Comparison of ENCODE assay signal across 28 cellular contexts in the genomic region with DNA sequence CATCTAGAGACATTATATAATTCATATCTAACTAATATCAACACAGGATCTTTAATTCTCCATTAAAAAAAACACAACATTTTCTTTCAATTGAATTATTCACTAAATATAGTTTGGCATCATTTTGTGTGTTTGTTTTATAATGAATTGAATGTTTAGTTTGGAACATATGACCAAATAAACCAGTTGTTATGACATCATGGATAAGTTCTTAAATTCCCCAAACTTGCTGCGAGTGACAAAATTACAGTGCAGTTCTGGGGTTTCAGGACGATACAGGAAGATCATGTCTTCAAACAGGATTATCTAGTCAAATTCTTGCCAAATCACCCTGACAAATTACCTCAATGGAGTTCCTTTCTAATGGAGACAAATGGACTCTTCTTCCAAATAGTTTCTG.
"Had no signal": no experiment of that assay in that cellular context is flagged by ENCODE, and none has a peak within 500 bp of the region (broad histone marks: within the 10 kb centered on the region; RNA-seq: fewer than 3 reads in every experiment).

No MANE protein-coding gene starts in this region.

- H3K27me3 Mint-ChIP-seq: stimulated activated naive B cell treated with anti-CD40 and anti-IgM and Interleukin-4, amounts not matched to agents 10 μg/mL and 1 μg/mL and 100 μg/mL, for 72 hours had no signal

- DNase-seq: hypothalamus; immature natural killer cell; left ventricle myocardium inferior; mesendoderm; naive B cell; natural killer cell; nephron progenitor cell; ovary; posterior cingulate gyrus; retina; right cardiac atrium; sigmoid colon; stimulated activated CD4-positive, alpha-beta T cell treated with anti-CD3 and anti-CD28 coated beads, Interleukin-1b, Interleukin-23, amount 100 ng/mL, for 48 hours; stimulated activated CD4-positive, alpha-beta T cell treated with anti-CD3 and anti-CD28 coated beads, Interleukin-2, amount 100 ng/mL, for 48 hours; stimulated activated CD4-positive, alpha-beta T cell treated with anti-CD3 and anti-CD28 coated beads, Interleukin-4, amount 100 ng/mL, for 4 hours; stimulated activated CD8-positive, alpha-beta memory T cell treated with anti-CD3 and anti-CD28 coated beads, Interleukin-4, amount 100 ng/mL, for 48 hours; stimulated activated naive B cell treated with anti-CD40 and anti-IgM and Interleukin-4, amounts not matched to agents 10 μg/mL and 1 μg/mL and 100 μg/mL, for 72 hours; stimulated activated naive CD8-positive, alpha-beta T cell treated with anti-CD3 and anti-CD28 coated beads, Interleukin-15, Interleukin-2, amounts not matched to agents 100 U/mL and 50 U/mL, for 24 hours; stomach; uterus had no signal

- H3K27me3 ChIP-seq: sigmoid colon, stomach, suprapubic skin, tibial nerve, uterus had no signal

- H3K9me3 Mint-ChIP-seq: mesothelial cell of epicardium, naive B cell, type B pancreatic cell had no signal

- H3K27ac ChIP-seq: left ventricle myocardium inferior, ovary, prostate gland, sigmoid colon, stomach, suprapubic skin, thoracic aorta, tibial nerve, uterus had no signal

- H3K4me3 ChIP-seq: left ventricle myocardium inferior, lung, ovary, prostate gland, sigmoid colon, smooth muscle cell, stomach, suprapubic skin, thoracic aorta, tibial nerve, uterus had no signal

- H3K9me3 ChIP-seq: left ventricle myocardium inferior, ovary, prostate gland, sigmoid colon, stomach, suprapubic skin, thoracic aorta, tibial nerve, uterus had no signal

- H3K4me1 Mint-ChIP-seq: immature natural killer cell; naive B cell; natural killer cell; stimulated activated naive B cell treated with anti-CD40 and anti-IgM and Interleukin-4, amounts not matched to agents 10 μg/mL and 1 μg/mL and 100 μg/mL, for 72 hours had no signal

- H3K4me2 ChIP-seq: smooth muscle cell had no signal

- H3K27ac Mint-ChIP-seq: immature natural killer cell; mesothelial cell of epicardium; naive B cell; natural killer cell; nephron progenitor cell; stimulated activated naive B cell treated with anti-CD40 and anti-IgM and Interleukin-4, amounts not matched to agents 10 μg/mL and 1 μg/mL and 100 μg/mL, for 72 hours; type B pancreatic cell had no signal

- ATAC-seq: natural killer cell; right cardiac atrium; stimulated activated naive B cell treated with anti-CD40 and anti-IgM and Interleukin-4, amounts not matched to agents 10 μg/mL and 1 μg/mL and 100 μg/mL, for 72 hours; stimulated activated naive CD8-positive, alpha-beta T cell treated with anti-CD3 and anti-CD28 coated beads, Interleukin-15, Interleukin-2, amounts not matched to agents 100 U/mL and 50 U/mL, for 24 hours had no signal

- H3K4me1 ChIP-seq: left ventricle myocardium inferior, prostate gland, sigmoid colon, suprapubic skin, tibial nerve, uterus had no signal

- H3K36me3 ChIP-seq: left ventricle myocardium inferior, ovary, prostate gland, sigmoid colon, stomach, suprapubic skin, thoracic aorta, tibial nerve, uterus had no signal

- H3K4me3 Mint-ChIP-seq: immature natural killer cell; mesothelial cell of epicardium; naive B cell; natural killer cell; nephron progenitor cell; stimulated activated naive B cell treated with anti-CD40 and anti-IgM and Interleukin-4, amounts not matched to agents 10 μg/mL and 1 μg/mL and 100 μg/mL, for 72 hours; type B pancreatic cell had no signal

- H3K36me3 Mint-ChIP-seq: immature natural killer cell; mesothelial cell of epicardium; naive B cell; natural killer cell; stimulated activated naive B cell treated with anti-CD40 and anti-IgM and Interleukin-4, amounts not matched to agents 10 μg/mL and 1 μg/mL and 100 μg/mL, for 72 hours; type B pancreatic cell had no signal
